Comparison of ENCODE assay signal across 25 cellular contexts in the genomic region with DNA sequence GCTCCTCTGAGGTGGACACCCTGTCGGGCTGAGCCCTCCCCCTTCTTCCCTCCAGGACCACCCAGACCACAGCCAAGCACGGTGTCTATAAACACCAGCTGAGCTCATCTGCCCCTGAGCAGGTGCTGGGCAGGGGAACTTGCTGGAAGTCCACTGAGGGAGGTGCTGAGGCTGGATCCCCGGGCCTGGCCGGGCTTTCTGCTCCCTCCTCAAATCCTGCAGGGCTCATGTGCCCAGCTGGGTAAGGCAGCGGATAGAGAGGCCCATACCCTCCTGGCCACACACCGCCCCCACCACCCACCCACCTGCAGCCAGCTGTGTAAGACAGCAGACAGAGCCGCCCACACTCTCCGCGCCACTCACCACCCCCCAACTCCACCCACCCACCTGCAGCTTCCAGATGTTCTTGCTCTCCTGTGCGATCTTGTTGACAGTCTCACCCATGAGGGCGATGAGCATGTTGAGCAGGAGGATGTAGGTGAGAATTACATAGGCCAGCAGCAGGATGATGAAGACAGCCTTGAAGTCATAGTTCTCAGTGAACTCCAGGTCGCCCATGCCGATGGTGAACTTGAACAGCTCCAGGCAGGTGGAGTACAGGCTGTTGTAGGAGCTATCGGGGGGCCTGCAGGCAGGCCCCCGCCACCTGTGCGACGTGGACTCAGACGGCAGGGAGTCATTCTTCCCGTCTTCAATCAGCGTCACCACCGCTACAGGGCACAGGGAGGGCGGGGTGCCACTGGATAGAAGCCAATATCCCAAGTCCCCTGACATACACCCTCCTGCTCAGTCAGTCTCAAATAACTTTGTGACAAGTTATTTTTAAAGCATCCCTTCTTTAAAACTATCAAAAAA.
"Had no signal": no experiment of that assay in that cellular context is flagged by ENCODE, and none has a peak within 500 bp of the region (broad histone marks: within the 10 kb centered on the region; RNA-seq: fewer than 3 reads in every experiment).

No MANE protein-coding gene starts in this region.

- FAIRE-seq: astrocyte, TTC549 had no signal

- H3K9me3 Mint-ChIP-seq: activated CD4-positive, alpha-beta memory T cell treated with anti-CD3 and anti-CD28 coated beads for 36 hours; activated CD4-positive, alpha-beta T cell treated with anti-CD3 and anti-CD28 coated beads, Interleukin-2, amount 10 ng/mL, durations not matched to agents 7 days and 5 days; activated naive CD4-positive, alpha-beta T cell treated with anti-CD3 and anti-CD28 coated beads for 36 hours; activated T-cell treated with anti-CD3 and anti-CD28 coated beads, Interleukin-2, amount 50 U/mL, for 4 hours; T-cell had no signal

- H3K4me3 Mint-ChIP-seq: activated CD4-positive, alpha-beta memory T cell treated with anti-CD3 and anti-CD28 coated beads for 36 hours; activated CD4-positive, alpha-beta T cell treated with anti-CD3 and anti-CD28 coated beads, Interleukin-2, amount 10 ng/mL, durations not matched to agents 7 days and 5 days; activated naive CD4-positive, alpha-beta T cell treated with anti-CD3 and anti-CD28 coated beads for 36 hours; activated naive CD8-positive, alpha-beta T cell; activated T-cell treated with anti-CD3 and anti-CD28 coated beads, Interleukin-2, amount 50 U/mL, for 4 hours; T-cell had no signal

- H3K4me3 ChIP-seq: cardiac muscle cell, SK-N-MC had no signal

- DNase-seq: activated CD4-positive, alpha-beta memory T cell treated with anti-CD3 and anti-CD28 coated beads for 36 hours; activated CD4-positive, alpha-beta T cell treated with anti-CD3 and anti-CD28 coated beads, Interleukin-2, amount 10 ng/mL, durations not matched to agents 7 days and 5 days; activated CD4-positive, CD25-positive, alpha-beta regulatory T cell; activated CD8-positive, alpha-beta memory T cell treated with anti-CD3 and anti-CD28 coated beads for 24 hours; activated effector memory CD4-positive, alpha-beta T cell treated with anti-CD3 and anti-CD28 coated beads, Interleukin-2, amount 50 U/mL, for 16 hours; activated naive CD4-positive, alpha-beta T cell treated with anti-CD3 and anti-CD28 coated beads for 36 hours; activated T-cell treated with anti-CD3 and anti-CD28 coated beads, Interleukin-2, amount 50 U/mL, for 4 hours; amygdala; brain microvascular endothelial cell; KG1; NCI-H1092 treated with DMSO at 0.1 percent for 48 hours; NCI-H1417 treated with DMSO at 0.1 percent for 48 hours; NCI-H1694; NCI-H2029; NCI-H2107; NCI-H510A treated with DMSO at 0.1 percent for 48 hours; T-cell; T-helper 2 cell; T1000 had no signal

- H3K27me3 Mint-ChIP-seq: activated CD4-positive, alpha-beta memory T cell treated with anti-CD3 and anti-CD28 coated beads for 36 hours; activated CD4-positive, alpha-beta T cell treated with anti-CD3 and anti-CD28 coated beads, Interleukin-2, amount 10 ng/mL, durations not matched to agents 7 days and 5 days; activated naive CD8-positive, alpha-beta T cell; T-cell had no signal

- H3K4me1 Mint-ChIP-seq: activated CD4-positive, alpha-beta T cell treated with anti-CD3 and anti-CD28 coated beads, Interleukin-2, amount 10 ng/mL, durations not matched to agents 7 days and 5 days; T-cell had no signal

- H3K36me3 ChIP-seq: brain microvascular endothelial cell had no signal

- H3K27ac Mint-ChIP-seq: activated CD4-positive, alpha-beta memory T cell treated with anti-CD3 and anti-CD28 coated beads for 36 hours; activated CD4-positive, alpha-beta T cell treated with anti-CD3 and anti-CD28 coated beads, Interleukin-2, amount 10 ng/mL, durations not matched to agents 7 days and 5 days; activated naive CD4-positive, alpha-beta T cell treated with anti-CD3 and anti-CD28 coated beads for 36 hours; activated naive CD8-positive, alpha-beta T cell; T-cell had no signal

- H3K27ac ChIP-seq: brain microvascular endothelial cell, cardiac muscle cell, SK-N-MC, VCaP had no signal

- H3K27me3 ChIP-seq: brain microvascular endothelial cell, cardiac muscle cell had no signal

- ATAC-seq: activated T-cell treated with anti-CD3 and anti-CD28 coated beads, Interleukin-2, amount 50 U/mL, for 4 hours; T-cell had no signal
